In the genomic region with DNA sequence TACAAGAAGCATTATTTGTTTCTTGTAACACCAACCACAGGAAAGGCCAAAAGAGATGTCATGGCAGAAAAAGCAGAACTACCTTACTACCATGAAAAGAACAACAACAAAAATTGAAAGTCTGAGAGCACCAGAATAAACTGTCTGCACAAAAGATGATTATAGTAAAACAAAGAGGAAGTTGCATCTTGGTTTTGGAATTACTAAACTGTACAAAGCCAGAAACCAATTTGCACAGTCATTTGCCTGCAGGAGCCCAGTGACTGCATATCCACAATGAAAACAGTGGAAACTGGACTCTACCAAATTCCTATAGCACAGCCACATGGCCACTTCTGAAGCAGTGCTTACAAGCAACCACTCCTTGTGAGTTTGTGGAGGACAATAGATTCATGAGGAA, we compare ENCODE assay signal across 8 cellular contexts.
DNase-seq lines count a peak whose midpoint lies in the region; ATAC-seq and TF ChIP-seq lines count a peak whose summit lies in the region.

No MANE protein-coding gene starts in this region.

- no peaks in the 10 kb centered on the region for H3K27me3 Mint-ChIP-seq in activated T-cell treated with anti-CD3 and anti-CD28 coated beads, Interleukin-2, amount 50 U/mL, for 72 hours (ENCODE audit: low read depth)

- H3K9me2 ChIP-seq in PC-3 (replicated peaks; ENCODE audit: low read length): no peaks in the 10 kb centered on the region

- DNase-seq in activated T-cell treated with anti-CD3 and anti-CD28 coated beads, Interleukin-2, amount 50 U/mL, for 72 hours: peak; percentile 21 to 23
- DNase-seq in activated T-cell treated with anti-CD3 and anti-CD28 coated beads for 4 hours (no peak), PC-3 (peak; percentile 23), hepatic stellate cell (ENCODE audit: low spot score) (peak; percentile 28)
- DNase-seq in effector CD8-positive, alpha-beta T cell (lab: John Stamatoyannopoulos, UW): no peak
- no peak for DNase-seq in activated CD8-positive, alpha-beta memory T cell treated with anti-CD3 and anti-CD28 coated beads, Interleukin-2, amount 50 U/mL, for 4 hours
- no peak for DNase-seq in central memory CD4-positive, alpha-beta T cell

- no peak overlapping the region for H3K4me2 ChIP-seq in PC-3 (ENCODE audit: low read length)

- H3K4me3 ChIP-seq in PC-3 (ENCODE audit: low read length): no peak overlapping the region

- H2AFZ ChIP-seq in PC-3 (ENCODE audit: low read length): no peak overlapping the region

- H3K4me3 Mint-ChIP-seq in activated T-cell treated with anti-CD3 and anti-CD28 coated beads, Interleukin-2, amount 50 U/mL, for 72 hours: peak overlapping the region in 1 of 2 donors; percentile 60

- no peaks in the 10 kb centered on the region for H3K36me3 ChIP-seq in PC-3 (ENCODE audit: low read depth, low read length)

- CTCF ChIA-PET in PC-3 (lab: Charles Lee): no interaction called here

- peak; percentile 87 to 89 for ATAC-seq in activated T-cell treated with anti-CD3 and anti-CD28 coated beads, Interleukin-2, amount 50 U/mL, for 72 hours (replicated peaks in 1 of 2)
- ATAC-seq in HG02870 (IDR thresholded peaks at IDR 0.05; ENCODE audit: unreplicated experiment) (peak; percentile 74), PC-3 (peak; percentile 33; the same call in 1 of the 2 replicates)

- no peaks in the 10 kb centered on the region for H3K9me3 Mint-ChIP-seq in activated T-cell treated with anti-CD3 and anti-CD28 coated beads, Interleukin-2, amount 50 U/mL, for 72 hours

- 0 out of 2 replicates have a peak, but pooled peaks have one; percentile 16 for TF ChIP-seq CTCF in PC-3 (conservative IDR thresholded peaks at IDR 0.05; ENCODE audit: low read depth, low read length)

- H3K4me1 ChIP-seq in PC-3 (ENCODE audit: insufficient read depth, low read length): 0 out of 2 replicates have a peak, but pooled peaks cover 3% of the 10 kb centered on the region

- no peak overlapping the region for H3K27ac ChIP-seq in PC-3 (ENCODE audit: low read length)

- peaks cover 23% of the 10 kb centered on the region for H3K4me1 Mint-ChIP-seq in activated T-cell treated with anti-CD3 and anti-CD28 coated beads, Interleukin-2, amount 50 U/mL, for 72 hours (ENCODE audit: low read depth)

- no TSS peak for BruUV-seq in PC-3 (replicated peaks; lab: Mats Ljungman, UMichigan)

- peak overlapping the region; percentile 73 for H3K27ac Mint-ChIP-seq in activated T-cell treated with anti-CD3 and anti-CD28 coated beads, Interleukin-2, amount 50 U/mL, for 72 hours

- no peaks in the 10 kb centered on the region for H3K27me3 ChIP-seq in PC-3 (ENCODE audit: low read length)

- H3K9me3 ChIP-seq in PC-3 (ENCODE audit: low read length): no peaks in the 10 kb centered on the region

- H3K9ac ChIP-seq in PC-3 (ENCODE audit: low read length): no peak overlapping the region

- H4K20me1 ChIP-seq in PC-3 (ENCODE audit: low read length): no peaks in the 10 kb centered on the region

- H3K79me2 ChIP-seq in PC-3 (ENCODE audit: low read length): no peaks in the 10 kb centered on the region

- POLR2A ChIA-PET in PC-3 (lab: Charles Lee; ENCODE audit: unreplicated experiment): no interaction called here

- intact Hi-C loops in PC-3 (cut with micrococcal nuclease): no loop called here

- H3K36me3 Mint-ChIP-seq in activated T-cell treated with anti-CD3 and anti-CD28 coated beads, Interleukin-2, amount 50 U/mL, for 72 hours (ENCODE audit: insufficient read depth in 2 of 2): peaks cover 3 to 5% of the 10 kb centered on the region in 2 donors

- H3F3A ChIP-seq in PC-3 (ENCODE audit: low read length, unreplicated experiment): no peaks in the 10 kb centered on the region

Comparison
In these comparisons a context has a peak if more than half of its experiments do, and no peak if none do; other contexts are left out.
1. DNase-seq: peak in activated T-cell treated with anti-CD3 and anti-CD28 coated beads, Interleukin-2, amount 50 U/mL, for 72 hours (2 of 2), PC-3 (single experiment) and hepatic stellate cell (single experiment); none in activated T-cell treated with anti-CD3 and anti-CD28 coated beads for 4 hours (single experiment), effector CD8-positive, alpha-beta T cell (single experiment), activated CD8-positive, alpha-beta memory T cell treated with anti-CD3 and anti-CD28 coated beads, Interleukin-2, amount 50 U/mL, for 4 hours (single experiment) and central memory CD4-positive, alpha-beta T cell (single experiment).
2. ATAC-seq: peak in every context shown above with its lines; median percentile 88 in activated T-cell treated with anti-CD3 and anti-CD28 coated beads, Interleukin-2, amount 50 U/mL, for 72 hours; 74 in HG02870; 33 in PC-3.